In genomic region chr19:50465986-50466771, GRCh38 we compare ENCODE assay signal across 1 cellular context.
TF ChIP-seq lines count a peak whose summit lies in the region.

No MANE protein-coding gene starts in this region.

TF ChIP-seq in HepG2, 621 proteins besides CTCF, POLR2A, EP300 and RAD21:
- TF ChIP-seq SP5 (CRISPR knock-in tag; IDR thresholded peaks at IDR 0.05; ENCODE audit: borderline replicate concordance, low read depth): 0 out of 2 replicates have a peak, but pooled peaks have one; percentile 32
- TF ChIP-seq FOSL2 (CRISPR knock-in tag; IDR thresholded peaks at IDR 0.05): 0 out of 2 replicates have a peak, but pooled peaks have one; percentile 8
- no peak for TF ChIP-seq DNMT1 (CRISPR knock-in tag; IDR thresholded peaks at IDR 0.05)
- no peak for TF ChIP-seq ATF1 (CRISPR knock-in tag; IDR thresholded peaks at IDR 0.05)
- no peak for TF ChIP-seq ZNF510 (CRISPR knock-in tag; IDR thresholded peaks at IDR 0.05; ENCODE audit: low read depth)
- no peak for TF ChIP-seq SP1 (IDR thresholded peaks at IDR 0.05)
- peak; percentile 55 for TF ChIP-seq SP1 (CRISPR knock-in tag; IDR thresholded peaks at IDR 0.05)
- no peak for TF ChIP-seq ZNF558 (CRISPR knock-in tag; IDR thresholded peaks at IDR 0.05; ENCODE audit: borderline replicate concordance)
- no peak for TF ChIP-seq RFX5 (IDR thresholded peaks at IDR 0.05; ENCODE audit: low read depth, low read length)
- no peak for TF ChIP-seq HBP1 (CRISPR knock-in tag; IDR thresholded peaks at IDR 0.05; ENCODE audit: low read depth)
- TF ChIP-seq ZNF263 (CRISPR knock-in tag; IDR thresholded peaks at IDR 0.05): 0 out of 2 replicates have a peak, but pooled peaks have one; percentile 41
- TF ChIP-seq TAF1 (CRISPR knock-in tag; IDR thresholded peaks at IDR 0.05): 0 out of 2 replicates have a peak, but pooled peaks have one; percentile 15
- TF ChIP-seq ADNP (CRISPR knock-in tag; IDR thresholded peaks at IDR 0.05): no peak
- no peak for TF ChIP-seq CEBPG (CRISPR knock-in tag; IDR thresholded peaks at IDR 0.05)
- no peak for TF ChIP-seq ZNF619 (CRISPR knock-in tag; IDR thresholded peaks at IDR 0.05)
- TF ChIP-seq MTA1 (CRISPR knock-in tag; IDR thresholded peaks at IDR 0.05; ENCODE audit: borderline replicate concordance): no peak
- no peak for TF ChIP-seq ZBTB37 (CRISPR knock-in tag; IDR thresholded peaks at IDR 0.05)
- no peak for TF ChIP-seq FOXK2 (IDR thresholded peaks at IDR 0.05)
- TF ChIP-seq ZNF383 (CRISPR knock-in tag; IDR thresholded peaks at IDR 0.05; ENCODE audit: borderline replicate concordance): no peak
- no peak for TF ChIP-seq MZF1 (CRISPR knock-in tag; IDR thresholded peaks at IDR 0.05; ENCODE audit: borderline replicate concordance)
- no peak for TF ChIP-seq IKZF4 (CRISPR knock-in tag; IDR thresholded peaks at IDR 0.05; ENCODE audit: borderline replicate concordance, low read depth, not compliant biosample characterization)
- TF ChIP-seq HINFP (CRISPR knock-in tag; IDR thresholded peaks at IDR 0.05; ENCODE audit: low read depth): no peak
- TF ChIP-seq ZNF256 (CRISPR knock-in tag; conservative IDR thresholded peaks at IDR 0.05): no peak
- no peak for TF ChIP-seq PAX8 (CRISPR knock-in tag; IDR thresholded peaks at IDR 0.05; ENCODE audit: borderline replicate concordance)
- 0 out of 2 replicates have a peak, but pooled peaks have one; percentile 11 for TF ChIP-seq ZFP91 (CRISPR knock-in tag; IDR thresholded peaks at IDR 0.05; ENCODE audit: borderline replicate concordance)
- no peak for TF ChIP-seq ZNF143 (CRISPR knock-in tag; IDR thresholded peaks at IDR 0.05)
- no peak for TF ChIP-seq ZNF839 (CRISPR knock-in tag; IDR thresholded peaks at IDR 0.05; ENCODE audit: borderline replicate concordance)
- no peak for TF ChIP-seq CERS6 (CRISPR knock-in tag; IDR thresholded peaks at IDR 0.05)
- no peak for TF ChIP-seq KLF12 (CRISPR knock-in tag; IDR thresholded peaks at IDR 0.05; ENCODE audit: borderline replicate concordance)
- TF ChIP-seq MYNN (CRISPR knock-in tag; IDR thresholded peaks at IDR 0.05; ENCODE audit: low read depth): no peak
- no peak for TF ChIP-seq FOXA1 (IDR thresholded peaks at IDR 0.05)
- TF ChIP-seq FOXA1 (CRISPR knock-in tag; IDR thresholded peaks at IDR 0.05): no peak
- TF ChIP-seq NONO (IDR thresholded peaks at IDR 0.05): no peak
- TF ChIP-seq NONO (CRISPR knock-in tag; conservative IDR thresholded peaks at IDR 0.05): no peak
- no peak for TF ChIP-seq SCMH1 (CRISPR knock-in tag; IDR thresholded peaks at IDR 0.05; ENCODE audit: borderline replicate concordance)
- no peak for TF ChIP-seq ARHGAP35 (CRISPR knock-in tag; IDR thresholded peaks at IDR 0.05; ENCODE audit: borderline replicate concordance)
- TF ChIP-seq GABPA (IDR thresholded peaks at IDR 0.05; ENCODE audit: low read depth, low read length): no peak
- no peak for TF ChIP-seq GABPA (CRISPR knock-in tag; IDR thresholded peaks at IDR 0.05; ENCODE audit: low read depth)
- no peak for TF ChIP-seq STAT6 (CRISPR knock-in tag; IDR thresholded peaks at IDR 0.05; ENCODE audit: borderline replicate concordance)
- no peak for TF ChIP-seq ZNF629 (CRISPR knock-in tag; conservative IDR thresholded peaks at IDR 0.05)
- TF ChIP-seq ZNF446 (CRISPR knock-in tag; IDR thresholded peaks at IDR 0.05): no peak
- no peak for TF ChIP-seq NR2F6 (IDR thresholded peaks at IDR 0.05)
- TF ChIP-seq NR2F6 (CRISPR knock-in tag; IDR thresholded peaks at IDR 0.05): no peak
- no peak for TF ChIP-seq TFAP4 (IDR thresholded peaks at IDR 0.05; ENCODE audit: borderline replicate concordance, low read depth)
- TF ChIP-seq MXI1 (IDR thresholded peaks at IDR 0.05; ENCODE audit: borderline replicate concordance, low read depth, low read length): no peak
- no peak for TF ChIP-seq ZBTB38 (CRISPR knock-in tag; IDR thresholded peaks at IDR 0.05)
- TF ChIP-seq ZNF3 (CRISPR knock-in tag; IDR thresholded peaks at IDR 0.05): no peak
- TF ChIP-seq ZNF281 (CRISPR knock-in tag; IDR thresholded peaks at IDR 0.05; ENCODE audit: borderline replicate concordance): no peak
- no peak for TF ChIP-seq PITX1 (CRISPR knock-in tag; IDR thresholded peaks at IDR 0.05)
- TF ChIP-seq YEATS2 (CRISPR knock-in tag; IDR thresholded peaks at IDR 0.05; ENCODE audit: borderline replicate concordance): no peak
